35 cellular contexts compared by ENCODE assay signal in the genomic region with DNA sequence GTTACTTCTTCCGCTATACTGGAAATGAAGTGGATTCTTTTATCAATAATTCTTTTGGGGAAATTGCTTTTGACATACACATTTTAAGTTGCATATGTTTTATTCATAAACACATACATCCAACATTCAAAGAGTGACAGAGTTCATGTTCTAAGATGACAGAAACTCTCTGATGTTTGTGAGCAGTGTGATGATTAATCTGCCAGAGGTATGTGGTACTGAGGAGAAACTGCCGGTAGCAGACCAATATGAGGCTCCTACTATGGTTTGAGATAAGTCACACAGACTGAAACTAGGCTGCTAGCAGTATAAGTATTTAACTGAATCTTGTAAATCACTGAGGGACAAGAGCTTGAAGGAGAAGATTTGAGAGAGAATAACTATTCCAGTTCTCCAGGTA.
"Had no signal": no experiment of that assay in that cellular context is flagged by ENCODE, and none has a peak within 500 bp of the region (broad histone marks: within the 10 kb centered on the region; RNA-seq: fewer than 3 reads in every experiment).

No MANE protein-coding gene starts in this region.

- H3K27me3 ChIP-seq: MG63, SJSA1 had no signal

- H3K4me2 ChIP-seq: KMS-11, PC-9, SK-N-SH had no signal

- H3K36me3 ChIP-seq: MG63, SJSA1 had no signal

- H3K4me1 ChIP-seq: SJSA1 had no signal

- H3K9me3 ChIP-seq: MG63, SJSA1, SK-N-SH had no signal

- H3K4me3 ChIP-seq: MG63, PC-9, SJSA1 had no signal

- H3K27ac ChIP-seq: KMS-11, PC-9, RWPE1, SJSA1 had no signal

- ATAC-seq: Panc1, Right ventricle myocardium inferior had no signal

- H3K9ac ChIP-seq: KMS-11, SK-N-SH had no signal

- DNase-seq: Karpas-422, KBM-7, MG63, NCI-H1048, NCI-H1092 treated with DMSO at 0.1 percent for 48 hours, NCI-H1105 treated with DMSO at 0.1 percent for 48 hours, NCI-H1417, NCI-H1436, NCI-H146, NCI-H1694, NCI-H187, NCI-H1930, NCI-H2029 treated with DMSO at 0.1 percent for 48 hours, NCI-H2081 treated with DMSO at 0.1 percent for 48 hours, NCI-H2107, NCI-H2171, NCI-H226, NCI-H446 treated with DMSO at 0.1 percent for 48 hours, NCI-H510A, NCI-H524, NCI-H526, NCI-H69, NCI-H748 treated with DMSO at 0.1 percent for 48 hours, NCI-H82, PC-9, SHP77, SIG-M5, SK-N-SH, SW 1271 had no signal

- H2AFZ ChIP-seq: PC-9 had no signal

- FAIRE-seq: RCC 7860 had no signal
